ENCODE assay signal across 8 cellular contexts in genomic region chr2:171160119-171160629, GRCh38.
DNase-seq lines count a peak whose midpoint lies in the region; ATAC-seq and FAIRE-seq lines count a peak whose summit lies in the region.

No MANE protein-coding gene starts in this region.

- peak overlapping the region; percentile 94 for H3K27ac ChIP-seq in duodenal mucosa (ENCODE audit: low read depth, low read length)

- ATAC-seq in HG02884 (IDR thresholded peaks at IDR 0.05; ENCODE audit: unreplicated experiment) = peak; percentile 10

- H3K4me3 ChIP-seq in duodenal mucosa (ENCODE audit: low read depth in 1 of 2, low read length in 2 of 2) = peak overlapping the region; percentile 84 to 87

- peak; percentile 26 for FAIRE-seq in GM18507 (lab: Jason Lieb, UNC)

- H3K27me3 ChIP-seq in duodenal mucosa (ENCODE audit: control insufficient read depth in 1 of 2, insufficient read depth in 2 of 2, low read length in 2 of 2) = no peaks in the 10 kb centered on the region

- peak overlapping the region; percentile 72 to 84 for H3K9ac ChIP-seq in duodenal mucosa (ENCODE audit: low read depth in 1 of 2, low read length in 2 of 2)

- peaks cover 13 to 20% of the 10 kb centered on the region in 2 donors for H3K4me1 ChIP-seq in duodenal mucosa (ENCODE audit: control insufficient read depth in 1 of 2, insufficient read depth in 2 of 2, low read length in 2 of 2)

- DNase-seq in GM18507 (ENCODE audit: extremely low spot score, insufficient read length, low read depth) (no peak), NCI-H2196 (lab: John Stamatoyannopoulos, UW; ENCODE audit: unreplicated experiment) (peak; percentile 70), medulla oblongata (ENCODE audit: extremely low spot score) (peak; percentile 65), NCI-H1436 (lab: John Stamatoyannopoulos, UW) (no peak)
- peak; percentile 59 to 63 for DNase-seq in activated CD4-positive, alpha-beta T cell treated with anti-CD3 and anti-CD28 coated beads, Interleukin-2, amount 50 U/mL, for 4 hours
- peak; percentile 39 to 56 (median 50) for DNase-seq in stimulated activated CD4-positive, alpha-beta T cell treated with anti-CD3 and anti-CD28 coated beads, TNF-alpha, amount 100 ng/mL, for 4 hours (ENCODE audit: low read depth in 3 of 3)

- H3K36me3 ChIP-seq in duodenal mucosa (ENCODE audit: control insufficient read depth in 1 of 2, insufficient read depth in 2 of 2, low read length in 2 of 2) = no peaks in the 10 kb centered on the region

- no peaks in the 10 kb centered on the region for H3K9me3 ChIP-seq in duodenal mucosa (ENCODE audit: control insufficient read depth in 1 of 2, low read length in 2 of 2)

Comparison
In these comparisons a context has a peak if more than half of its experiments do, and no peak if none do; other contexts are left out.
1. DNase-seq: peak in NCI-H2196 (single experiment), activated CD4-positive, alpha-beta T cell treated with anti-CD3 and anti-CD28 coated beads, Interleukin-2, amount 50 U/mL, for 4 hours (2 of 2), medulla oblongata (single experiment) and stimulated activated CD4-positive, alpha-beta T cell treated with anti-CD3 and anti-CD28 coated beads, TNF-alpha, amount 100 ng/mL, for 4 hours (3 of 3); none in GM18507 (single experiment) and NCI-H1436 (single experiment).